In genomic region chr22:39943941-39944624, GRCh38 we compare ENCODE assay signal across 21 cellular contexts. TPM values are rescaled to one million over a fixed set of nuclear protein-coding genes. Genes with fewer than 3 reads are reported as not detected.
A peak's percentile ranks its signal among the peaks of the same experiment; 100 is the strongest.
DNase-seq lines count a peak whose midpoint lies in the region; ATAC-seq and TF ChIP-seq lines count a peak whose summit lies in the region.
"Had no signal": no experiment of that assay in that cellular context is flagged by ENCODE, and none has a peak within 500 bp of the region (broad histone marks: within the 10 kb centered on the region; RNA-seq: fewer than 3 reads in every experiment).

No MANE protein-coding gene starts in this region.

- peaks cover 13% of the 10 kb centered on the region for H3K36me3 Mint-ChIP-seq in activated T-cell treated with anti-CD3 and anti-CD28 coated beads, Interleukin-2, amount 50 U/mL, for 4 hours (ENCODE audit: insufficient read depth)
- H3K36me3 Mint-ChIP-seq in activated T-helper 1 cell treated with anti-CD3 and anti-CD28 coated beads, Interleukin-12 subunit alpha, Interleukin-12 subunit beta, Interleukin-2, Interleukin-4 antibody, amounts not matched to agents 30 ng/mL and 10 ng/mL and 1 ng/mL, durations not matched to agents 14 hours and 24 hours and 36 hours (ENCODE audit: low read depth): peaks cover 35% of the 10 kb centered on the region
- peaks cover 4% of the 10 kb centered on the region for H3K36me3 Mint-ChIP-seq in natural killer cell treated with Interleukin-12 subunit alpha and Interleukin-12 subunit beta and Interleukin-15 and Interleukin-18, amount 100 ng/mL, for 72 hours
- no peaks in the 10 kb centered on the region for H3K36me3 Mint-ChIP-seq in glutamatergic neuron (ENCODE audit: unreplicated experiment)
- H3K36me3 Mint-ChIP-seq: brain had no signal

- peak overlapping the region; percentile 45 for H3K4me3 Mint-ChIP-seq in activated T-cell treated with anti-CD3 and anti-CD28 coated beads, Interleukin-2, amount 50 U/mL, for 4 hours
- no peak overlapping the region for H3K4me3 Mint-ChIP-seq in activated T-helper 1 cell treated with anti-CD3 and anti-CD28 coated beads, Interleukin-12 subunit alpha, Interleukin-12 subunit beta, Interleukin-2, Interleukin-4 antibody, amounts not matched to agents 30 ng/mL and 10 ng/mL and 1 ng/mL, durations not matched to agents 14 hours and 24 hours and 36 hours
- H3K4me3 Mint-ChIP-seq in natural killer cell treated with Interleukin-12 subunit alpha and Interleukin-12 subunit beta and Interleukin-15 and Interleukin-18, amount 100 ng/mL, for 72 hours: no peak overlapping the region
- no peak overlapping the region for H3K4me3 Mint-ChIP-seq in glutamatergic neuron (ENCODE audit: unreplicated experiment)
- H3K4me3 Mint-ChIP-seq: brain had no signal

- H3K36me3 ChIP-seq in KOPT-K1 (ENCODE audit: insufficient read depth, low read length): peaks cover 46% of the 10 kb centered on the region
- H3K36me3 ChIP-seq: gastroesophageal sphincter, thyroid gland had no signal

- H3K27ac Mint-ChIP-seq in activated T-helper 1 cell treated with anti-CD3 and anti-CD28 coated beads, Interleukin-12 subunit alpha, Interleukin-12 subunit beta, Interleukin-2, Interleukin-4 antibody, amounts not matched to agents 30 ng/mL and 10 ng/mL and 1 ng/mL, durations not matched to agents 14 hours and 24 hours and 36 hours: peak overlapping the region; percentile 19
- H3K27ac Mint-ChIP-seq in natural killer cell treated with Interleukin-12 subunit alpha and Interleukin-12 subunit beta and Interleukin-15 and Interleukin-18, amount 100 ng/mL, for 72 hours: peak overlapping the region; percentile 60 to 68
- no peak overlapping the region for H3K27ac Mint-ChIP-seq in glutamatergic neuron (ENCODE audit: unreplicated experiment)
- H3K27ac Mint-ChIP-seq: brain had no signal

- peak overlapping the region; percentile 99 for H3K27ac ChIP-seq in KOPT-K1 (ENCODE audit: low read depth, low read length, poor library complexity, severe bottlenecking)
- H3K27ac ChIP-seq: gastroesophageal sphincter, skin epidermis had no signal

- no peaks in the 10 kb centered on the region for H3K27me3 Mint-ChIP-seq in activated T-cell treated with anti-CD3 and anti-CD28 coated beads, Interleukin-2, amount 50 U/mL, for 4 hours (ENCODE audit: low read depth)
- no peaks in the 10 kb centered on the region for H3K27me3 Mint-ChIP-seq in activated T-helper 1 cell treated with anti-CD3 and anti-CD28 coated beads, Interleukin-12 subunit alpha, Interleukin-12 subunit beta, Interleukin-2, Interleukin-4 antibody, amounts not matched to agents 30 ng/mL and 10 ng/mL and 1 ng/mL, durations not matched to agents 14 hours and 24 hours and 36 hours (ENCODE audit: insufficient read depth)
- no peaks in the 10 kb centered on the region for H3K27me3 Mint-ChIP-seq in natural killer cell treated with Interleukin-12 subunit alpha and Interleukin-12 subunit beta and Interleukin-15 and Interleukin-18, amount 100 ng/mL, for 72 hours
- peaks cover 1% of the 10 kb centered on the region for H3K27me3 Mint-ChIP-seq in glutamatergic neuron (ENCODE audit: unreplicated experiment)
- H3K27me3 Mint-ChIP-seq: brain had no signal

- no peaks in the 10 kb centered on the region for H3K9me3 ChIP-seq in KOPT-K1 (ENCODE audit: insufficient read depth, low read length, poor library complexity, severe bottlenecking)
- H3K9me3 ChIP-seq: gastroesophageal sphincter, thyroid gland had no signal

- no peak for TF ChIP-seq CTCF in glutamatergic neuron (IDR thresholded peaks at IDR 0.05; ENCODE audit: partially characterized antibody, unreplicated experiment)

- intact Hi-C loops in activated T-helper 1 cell treated with anti-CD3 and anti-CD28 coated beads, Interleukin-12 subunit alpha, Interleukin-12 subunit beta, Interleukin-2, Interleukin-4 antibody, amounts not matched to agents 30 ng/mL and 10 ng/mL and 1 ng/mL, durations not matched to agents 14 hours and 24 hours and 36 hours (cut with micrococcal nuclease): loop anchor here (5.0 kb wide), 2 partner anchors 102 to 197 kb away; no protein-coding TSS in a partner anchor

- DNase-seq in activated T-cell treated with anti-CD3 and anti-CD28 coated beads, Interleukin-2, amount 50 U/mL, for 4 hours: no peak
- no peak for DNase-seq in activated T-cell treated with anti-CD3 and anti-CD28 coated beads for 4 hours
- no peak for DNase-seq in activated T-helper 1 cell treated with anti-CD3 and anti-CD28 coated beads, Interleukin-12 subunit alpha, Interleukin-12 subunit beta, Interleukin-2, Interleukin-4 antibody, amounts not matched to agents 30 ng/mL and 10 ng/mL and 1 ng/mL, durations not matched to agents 14 hours and 24 hours and 36 hours (ENCODE audit: low spot score)
- no peak for DNase-seq in natural killer cell treated with Interleukin-12 subunit alpha and Interleukin-12 subunit beta and Interleukin-15 and Interleukin-18, amount 100 ng/mL, for 72 hours (ENCODE audit: low spot score)
- no peak for DNase-seq in NCI-H1694 treated with DMSO at 0.1 percent for 48 hours (lab: John Stamatoyannopoulos, UW)
- DNase-seq in glutamatergic neuron: no peak
- DNase-seq: dermis blood vessel endothelial cell, DMS 273 treated with DMSO at 0.1 percent for 48 hours, left ventricle myocardium superior, MV-4-11, NCI-H226, posterior cingulate gyrus, T-helper 9 cell, thyroid gland had no signal

- peaks cover 91% of the 10 kb centered on the region for H3K4me1 Mint-ChIP-seq in activated T-cell treated with anti-CD3 and anti-CD28 coated beads, Interleukin-2, amount 50 U/mL, for 4 hours (ENCODE audit: low read depth)
- H3K4me1 Mint-ChIP-seq in activated T-helper 1 cell treated with anti-CD3 and anti-CD28 coated beads, Interleukin-12 subunit alpha, Interleukin-12 subunit beta, Interleukin-2, Interleukin-4 antibody, amounts not matched to agents 30 ng/mL and 10 ng/mL and 1 ng/mL, durations not matched to agents 14 hours and 24 hours and 36 hours (ENCODE audit: low read depth): peaks cover 76% of the 10 kb centered on the region
- H3K4me1 Mint-ChIP-seq in natural killer cell treated with Interleukin-12 subunit alpha and Interleukin-12 subunit beta and Interleukin-15 and Interleukin-18, amount 100 ng/mL, for 72 hours (ENCODE audit: low read depth in 2 of 2): peaks cover 19 to 58% of the 10 kb centered on the region in 2 donors
- H3K4me1 Mint-ChIP-seq in glutamatergic neuron (ENCODE audit: low read depth, unreplicated experiment): peaks cover 9% of the 10 kb centered on the region

- no peak for ATAC-seq in activated T-cell treated with anti-CD3 and anti-CD28 coated beads, Interleukin-2, amount 50 U/mL, for 4 hours
- no peak for ATAC-seq in natural killer cell treated with Interleukin-12 subunit alpha and Interleukin-12 subunit beta and Interleukin-15 and Interleukin-18, amount 100 ng/mL, for 72 hours
- no peak for ATAC-seq in GM19463 (IDR thresholded peaks at IDR 0.05; ENCODE audit: unreplicated experiment)
- ATAC-seq: gastroesophageal sphincter, left ventricle myocardium superior, Right ventricle myocardium inferior had no signal

- H3K9me3 Mint-ChIP-seq in activated T-cell treated with anti-CD3 and anti-CD28 coated beads, Interleukin-2, amount 50 U/mL, for 4 hours: no peaks in the 10 kb centered on the region
- H3K9me3 Mint-ChIP-seq in activated T-helper 1 cell treated with anti-CD3 and anti-CD28 coated beads, Interleukin-12 subunit alpha, Interleukin-12 subunit beta, Interleukin-2, Interleukin-4 antibody, amounts not matched to agents 30 ng/mL and 10 ng/mL and 1 ng/mL, durations not matched to agents 14 hours and 24 hours and 36 hours: no peaks in the 10 kb centered on the region
- no peaks in the 10 kb centered on the region for H3K9me3 Mint-ChIP-seq in natural killer cell treated with Interleukin-12 subunit alpha and Interleukin-12 subunit beta and Interleukin-15 and Interleukin-18, amount 100 ng/mL, for 72 hours
- H3K9me3 Mint-ChIP-seq in glutamatergic neuron (ENCODE audit: unreplicated experiment): no peaks in the 10 kb centered on the region
- H3K9me3 Mint-ChIP-seq: brain had no signal

RNA-seq across cellular contexts. Expression of gene TMA7B, which starts 16.1 kb away (rescaled TPM):
- under 1 TPM; 0.61 to 0.92 (median 0.76) TPM for total RNA-seq in activated T-cell treated with anti-CD3 and anti-CD28 coated beads, Interleukin-2, amount 50 U/mL, for 4 hours
- 1.3 and 1.7 TPM in 2 replicates for total RNA-seq in activated T-helper 1 cell treated with anti-CD3 and anti-CD28 coated beads, Interleukin-12 subunit alpha, Interleukin-12 subunit beta, Interleukin-2, Interleukin-4 antibody, amounts not matched to agents 30 ng/mL and 10 ng/mL and 1 ng/mL, durations not matched to agents 14 hours and 24 hours and 36 hours
- total RNA-seq in natural killer cell treated with Interleukin-12 subunit alpha and Interleukin-12 subunit beta and Interleukin-15 and Interleukin-18, amount 100 ng/mL, for 72 hours: 1 to 10 TPM in 1 of 2 donors, under 1 TPM in 1; 0.86 to 2.8 TPM
- not detected for total RNA-seq in glutamatergic neuron (ENCODE audit: unreplicated experiment)
- total RNA-seq: dermis blood vessel endothelial cell, gastroesophageal sphincter, HepG2, left ventricle myocardium superior, Right ventricle myocardium inferior had no signal

RNA-seq across cellular contexts. Expression of gene GRAP2, which starts 43.2 kb away (rescaled TPM):
- 10 to 100 TPM; 19.5 to 40.4 (median 26.4) TPM for total RNA-seq in activated T-cell treated with anti-CD3 and anti-CD28 coated beads, Interleukin-2, amount 50 U/mL, for 4 hours
- 30.5 and 31.3 TPM in 2 replicates for total RNA-seq in activated T-helper 1 cell treated with anti-CD3 and anti-CD28 coated beads, Interleukin-12 subunit alpha, Interleukin-12 subunit beta, Interleukin-2, Interleukin-4 antibody, amounts not matched to agents 30 ng/mL and 10 ng/mL and 1 ng/mL, durations not matched to agents 14 hours and 24 hours and 36 hours
- total RNA-seq in natural killer cell treated with Interleukin-12 subunit alpha and Interleukin-12 subunit beta and Interleukin-15 and Interleukin-18, amount 100 ng/mL, for 72 hours: 10 to 100 TPM; 13.2 to 36.4 TPM
- total RNA-seq in glutamatergic neuron (ENCODE audit: unreplicated experiment): not detected
- total RNA-seq: dermis blood vessel endothelial cell, HepG2 had no signal

RNA-seq across cellular contexts. Expression of gene ENTHD1, which starts 50.5 kb away (rescaled TPM):
- total RNA-seq in activated T-cell treated with anti-CD3 and anti-CD28 coated beads, Interleukin-2, amount 50 U/mL, for 4 hours: under 1 TPM; 0.38 to 0.53 (median 0.41) TPM
- 0.08 and 0.20 TPM in 2 replicates for total RNA-seq in activated T-helper 1 cell treated with anti-CD3 and anti-CD28 coated beads, Interleukin-12 subunit alpha, Interleukin-12 subunit beta, Interleukin-2, Interleukin-4 antibody, amounts not matched to agents 30 ng/mL and 10 ng/mL and 1 ng/mL, durations not matched to agents 14 hours and 24 hours and 36 hours
- not detected for total RNA-seq in natural killer cell treated with Interleukin-12 subunit alpha and Interleukin-12 subunit beta and Interleukin-15 and Interleukin-18, amount 100 ng/mL, for 72 hours
- total RNA-seq in glutamatergic neuron (ENCODE audit: unreplicated experiment): not detected
- total RNA-seq: dermis blood vessel endothelial cell, HepG2, left ventricle myocardium superior, Right ventricle myocardium inferior had no signal

RNA-seq across cellular contexts. Expression of gene FAM83F, which starts 50.7 kb away (rescaled TPM):
- 1 to 10 TPM; 1.4 to 2.1 (median 2.0) TPM for total RNA-seq in activated T-cell treated with anti-CD3 and anti-CD28 coated beads, Interleukin-2, amount 50 U/mL, for 4 hours
- 0.05 and 0.39 TPM in 2 replicates for total RNA-seq in activated T-helper 1 cell treated with anti-CD3 and anti-CD28 coated beads, Interleukin-12 subunit alpha, Interleukin-12 subunit beta, Interleukin-2, Interleukin-4 antibody, amounts not matched to agents 30 ng/mL and 10 ng/mL and 1 ng/mL, durations not matched to agents 14 hours and 24 hours and 36 hours
- under 1 TPM in 1 of 2 donors, not detected in 1; 0.39 TPM for total RNA-seq in natural killer cell treated with Interleukin-12 subunit alpha and Interleukin-12 subunit beta and Interleukin-15 and Interleukin-18, amount 100 ng/mL, for 72 hours
- 1.1 TPM for total RNA-seq in glutamatergic neuron (ENCODE audit: unreplicated experiment)
- total RNA-seq: HepG2 had no signal

Comparison
In these comparisons a context has a peak if more than half of its experiments do, and no peak if none do; other contexts are left out.
1. RNA of gene GRAP2, which starts 43.2 kb away (total RNA-seq): 13.2 to 36.4 TPM in natural killer cell treated with Interleukin-12 subunit alpha and Interleukin-12 subunit beta and Interleukin-15 and Interleukin-18, amount 100 ng/mL, for 72 hours, 30.5 to 31.3 TPM in activated T-helper 1 cell treated with anti-CD3 and anti-CD28 coated beads, Interleukin-12 subunit alpha, Interleukin-12 subunit beta, Interleukin-2, Interleukin-4 antibody, amounts not matched to agents 30 ng/mL and 10 ng/mL and 1 ng/mL, durations not matched to agents 14 hours and 24 hours and 36 hours and 19.5 to 40.4 TPM in activated T-cell treated with anti-CD3 and anti-CD28 coated beads, Interleukin-2, amount 50 U/mL, for 4 hours; not detected in glutamatergic neuron (single experiment); every median in the first group is over 10 times any median in the second.